24 cellular contexts compared by ENCODE assay signal in genomic region chr7:115864082-115864481, GRCh38.
"Had no signal": no experiment of that assay in that cellular context is flagged by ENCODE, and none has a peak within 500 bp of the region (broad histone marks: within the 10 kb centered on the region; RNA-seq: fewer than 3 reads in every experiment).

No MANE protein-coding gene starts in this region.

- DNase-seq: activated CD4-positive, alpha-beta T cell treated with anti-CD3 and anti-CD28 coated beads, Interleukin-2, amount 50 U/mL, for 1 hour; activated CD4-positive, CD25-positive, alpha-beta regulatory T cell treated with anti-CD3 and anti-CD28 coated beads, Interleukin-2, amount 50 U/mL, for 72 hours; activated CD8-positive, alpha-beta memory T cell treated with anti-CD3 and anti-CD28 coated beads for 24 hours; activated CD8-positive, alpha-beta memory T cell treated with anti-CD3 and anti-CD28 coated beads, Interleukin-2, amount 50 U/mL, for 48 hours; activated effector memory CD4-positive, alpha-beta T cell treated with anti-CD3 and anti-CD28 coated beads, Interleukin-2, amount 50 U/mL, for 16 hours; activated naive CD4-positive, alpha-beta T cell treated with anti-CD3 and anti-CD28 coated beads, Interleukin-2, amount 50 U/mL, for 16 hours; activated T-cell treated with anti-CD3 and anti-CD28 coated beads, Interleukin-2, amount 50 U/mL, for 72 hours; aorta; brain microvascular endothelial cell; colonic mucosa; head of caudate nucleus; mammary epithelial cell; naive B cell; stimulated activated CD4-positive, alpha-beta T cell treated with anti-CD3 and anti-CD28 coated beads, Interleukin-12 subunit alpha, Interleukin-12 subunit beta, amount 100 ng/mL, for 4 hours; stimulated activated CD4-positive, alpha-beta T cell treated with anti-CD3 and anti-CD28 coated beads, Interleukin-1b, Interleukin-23, amount 100 ng/mL, for 48 hours; stimulated activated naive CD8-positive, alpha-beta T cell treated with anti-CD3 and anti-CD28 coated beads, Interleukin-15, Interleukin-2, amounts not matched to agents 100 U/mL and 50 U/mL, for 24 hours; substantia nigra; T-helper 9 cell; transverse colon had no signal

- H3K4me3 Mint-ChIP-seq: activated T-cell treated with anti-CD3 and anti-CD28 coated beads, Interleukin-2, amount 50 U/mL, for 72 hours; central memory CD8-positive, alpha-beta T cell; naive B cell; neural crest cell had no signal

- H3K9me3 Mint-ChIP-seq: activated T-cell treated with anti-CD3 and anti-CD28 coated beads, Interleukin-2, amount 50 U/mL, for 72 hours; central memory CD8-positive, alpha-beta T cell; naive B cell; neural crest cell had no signal

- ATAC-seq: activated T-cell treated with anti-CD3 and anti-CD28 coated beads, Interleukin-2, amount 50 U/mL, for 72 hours; left lobe of liver; stimulated activated naive CD8-positive, alpha-beta T cell treated with anti-CD3 and anti-CD28 coated beads, Interleukin-15, Interleukin-2, amounts not matched to agents 100 U/mL and 50 U/mL, for 24 hours had no signal

- H3K4me3 ChIP-seq: colonic mucosa, transverse colon, vagina had no signal

- H3K27ac ChIP-seq: brain microvascular endothelial cell, colonic mucosa, transverse colon, vagina had no signal

- H3K36me3 Mint-ChIP-seq: naive B cell had no signal

- H3K4me1 ChIP-seq: colonic mucosa, transverse colon, vagina had no signal

- H3K27ac Mint-ChIP-seq: activated T-cell treated with anti-CD3 and anti-CD28 coated beads, Interleukin-2, amount 50 U/mL, for 72 hours; progenitor cell of endocrine pancreas had no signal

- H3K36me3 ChIP-seq: brain microvascular endothelial cell, colonic mucosa, transverse colon, vagina had no signal

- H3K4me1 Mint-ChIP-seq: central memory CD8-positive, alpha-beta T cell; neural crest cell had no signal

- H3K9me3 ChIP-seq: colonic mucosa, transverse colon, vagina had no signal

- H3K27me3 ChIP-seq: brain microvascular endothelial cell, colonic mucosa, transverse colon, vagina had no signal
